Comparison of ENCODE assay signal across 22 cellular contexts in genomic region chr16:27770271-27771196, GRCh38.
DNase-seq lines count a peak whose midpoint lies in the region; ATAC-seq, FAIRE-seq and TF ChIP-seq lines count a peak whose summit lies in the region.
"Had no signal": no experiment of that assay in that cellular context is flagged by ENCODE, and none has a peak within 500 bp of the region (broad histone marks: within the 10 kb centered on the region; RNA-seq: fewer than 3 reads in every experiment).

No MANE protein-coding gene starts in this region.

- H3F3A ChIP-seq in GM23338 (replicated peaks; ENCODE audit: low read depth) = no peaks in the 10 kb centered on the region

- FAIRE-seq in kidney (lab: Jason Lieb, UNC) = no peak
- FAIRE-seq: HTR-8/SVneo, urothelium cell line had no signal

- no peaks in the 10 kb centered on the region for H3K9me2 ChIP-seq in GM23338 (ENCODE audit: insufficient read depth)

- no peak overlapping the region for H3K4me2 ChIP-seq in GM23338

- ATAC-seq in GM23338 = no peak
- ATAC-seq in RWPE2 (ENCODE audit: low read depth) = no peak
- ATAC-seq: CD8-positive, alpha-beta T cell had no signal

- H3K36me3 Mint-ChIP-seq in GM23338 (ENCODE audit: low read depth) = peaks cover 5% of the 10 kb centered on the region; the same call in 2 of the 3 replicates

- no peak overlapping the region for H3K4me3 Mint-ChIP-seq in GM23338
- H3K4me3 Mint-ChIP-seq: activated naive CD4-positive, alpha-beta T cell treated with anti-CD3 and anti-CD28 coated beads for 36 hours; activated T-cell treated with anti-CD3 and anti-CD28 coated beads, Interleukin-2, amount 50 U/mL, for 24 hours; CD8-positive, alpha-beta T cell had no signal

- H3K79me2 ChIP-seq in GM23338 (replicated peaks; ENCODE audit: insufficient read depth) = no peaks in the 10 kb centered on the region

- H2AFZ ChIP-seq in GM23338 = no peak overlapping the region

- intact Hi-C loops in kidney (cut with DNase I) = no loop called here

- no peak overlapping the region for H3K4me3 ChIP-seq in GM23338
- H3K4me3 ChIP-seq in RWPE2 (ENCODE audit: severe bottlenecking) = no peak overlapping the region
- no peak overlapping the region for H3K4me3 ChIP-seq in kidney (ENCODE audit: low read length in 2 of 2)

- no peak overlapping the region for H3K9ac ChIP-seq in kidney (ENCODE audit: low read length in 2 of 2)

- H3K9me3 ChIP-seq in RWPE2 (ENCODE audit: severe bottlenecking) (no peaks in the 10 kb centered on the region), kidney (ENCODE audit: control insufficient read depth in 1 of 2, low read length in 2 of 2) (no peaks in the 10 kb centered on the region)

- H3K4me1 ChIP-seq in GM23338 (ENCODE audit: insufficient read depth) = no peaks in the 10 kb centered on the region
- H3K4me1 ChIP-seq in RWPE2 (ENCODE audit: insufficient read depth, poor library complexity, severe bottlenecking) = peaks cover 10% of the 10 kb centered on the region
- no peaks in the 10 kb centered on the region for H3K4me1 ChIP-seq in kidney (ENCODE audit: control insufficient read depth in 1 of 2, insufficient read depth in 1 of 2, low read depth in 1 of 2, low read length in 2 of 2)

- peaks cover 1% of the 10 kb centered on the region for H3K27me3 Mint-ChIP-seq in GM23338 (ENCODE audit: insufficient read depth, low read depth, poor library complexity)
- H3K27me3 Mint-ChIP-seq: activated T-cell treated with anti-CD3 and anti-CD28 coated beads, Interleukin-2, amount 50 U/mL, for 24 hours had no signal

- H3K27me3 ChIP-seq in GM23338 (ENCODE audit: insufficient read depth) (no peaks in the 10 kb centered on the region), RWPE2 (ENCODE audit: insufficient read depth, poor library complexity, severe bottlenecking) (no peaks in the 10 kb centered on the region)

- TF ChIP-seq CTCF in GM23338 (conservative IDR thresholded peaks at IDR 0.05; ENCODE audit: low read depth in 2 of 2) = no peak
- TF ChIP-seq CTCF in RWPE2 (IDR thresholded peaks at IDR 0.05; ENCODE audit: poor library complexity, severe bottlenecking) = no peak
- TF ChIP-seq CTCF in kidney (IDR thresholded peaks at IDR 0.05; ENCODE audit: borderline replicate concordance, extremely low read depth, insufficient read depth) = no peak

- H4K20me1 ChIP-seq in GM23338 (replicated peaks; ENCODE audit: insufficient read depth) = no peaks in the 10 kb centered on the region

- peak overlapping the region; percentile 75; the same call in 1 of the 2 replicates for H3K27ac Mint-ChIP-seq in GM23338
- H3K27ac Mint-ChIP-seq: activated naive CD4-positive, alpha-beta T cell treated with anti-CD3 and anti-CD28 coated beads for 36 hours; activated T-cell treated with anti-CD3 and anti-CD28 coated beads, Interleukin-2, amount 50 U/mL, for 24 hours; CD8-positive, alpha-beta T cell had no signal

- H3K9me3 Mint-ChIP-seq in GM23338 = peaks cover 2% of the 10 kb centered on the region; the same call in 2 of the 3 replicates
- H3K9me3 Mint-ChIP-seq: activated naive CD4-positive, alpha-beta T cell treated with anti-CD3 and anti-CD28 coated beads for 36 hours; activated T-cell treated with anti-CD3 and anti-CD28 coated beads, Interleukin-2, amount 50 U/mL, for 24 hours; CD8-positive, alpha-beta T cell had no signal

- no peaks in the 10 kb centered on the region for H3K4me1 Mint-ChIP-seq in GM23338

- no peak overlapping the region for H3K27ac ChIP-seq in GM23338 (ENCODE audit: low read depth)
- H3K27ac ChIP-seq in RWPE2 (ENCODE audit: poor library complexity, severe bottlenecking) = peak overlapping the region; percentile 65
- H3K27ac ChIP-seq in kidney (ENCODE audit: low read depth in 2 of 2, low read length in 2 of 2) = no peak overlapping the region

- no peak for DNase-seq in GM23338 (ENCODE audit: low spot score)
- no peak for DNase-seq in RWPE2 (ENCODE audit: low spot score)
- peak; percentile 49 for DNase-seq in kidney
- peak; percentile 2 for DNase-seq in renal cortical epithelial cell (ENCODE audit: low read depth)
- no peak for DNase-seq in activated CD4-positive, alpha-beta T cell treated with anti-CD3 and anti-CD28 coated beads, Interleukin-2, amount 50 U/mL, for 4 hours
- no peak for DNase-seq in NCI-H187 treated with DMSO at 0.1 percent for 48 hours (lab: John Stamatoyannopoulos, UW)
- DNase-seq in mesenteric fat pad (ENCODE audit: low spot score) = no peak
- DNase-seq: activated CD4-positive, CD25-positive, alpha-beta regulatory T cell treated with anti-CD3 and anti-CD28 coated beads, Interleukin-2, amount 50 U/mL, for 72 hours; activated naive CD4-positive, alpha-beta T cell treated with anti-CD3 and anti-CD28 coated beads for 36 hours; activated T-cell treated with anti-CD3 and anti-CD28 coated beads, Interleukin-2, amount 50 U/mL, for 24 hours; amniotic stem cell; CD8-positive, alpha-beta T cell; central memory CD4-positive, alpha-beta T cell; DMS153; foreskin fibroblast; GF-D8; NCI-H1092; NCI-H2029 treated with DMSO at 0.1 percent for 48 hours; OCI-M1; SHP77 treated with DMSO at 0.1 percent for 48 hours had no signal

- no peaks in the 10 kb centered on the region for H3K36me3 ChIP-seq in GM23338 (ENCODE audit: insufficient read depth)
- H3K36me3 ChIP-seq in RWPE2 (ENCODE audit: low read depth) = no peaks in the 10 kb centered on the region
- peaks cover 4 to 16% of the 10 kb centered on the region in 2 donors for H3K36me3 ChIP-seq in kidney (ENCODE audit: control insufficient read depth in 1 of 2, insufficient read depth in 2 of 2, low read length in 2 of 2)

TF ChIP-seq in GM23338, 12 proteins besides CTCF, POLR2A, EP300 and RAD21:
- TF ChIP-seq ETS1 (IDR thresholded peaks at IDR 0.05) (no peak), JUNB (IDR thresholded peaks at IDR 0.05; ENCODE audit: unreplicated experiment) (no peak), ZNF114 (CRISPR knock-in tag; IDR thresholded peaks at IDR 0.05) (no peak), CREB1 (CRISPR knock-in tag; IDR thresholded peaks at IDR 0.05; ENCODE audit: low read depth) (no peak), EZH2 (IDR thresholded peaks at IDR 0.05; ENCODE audit: low read depth, unreplicated experiment) (no peak)
TF ChIP-seq in GM23338: peak in this region for 0.

Comparison
In these comparisons a context has a peak if more than half of its experiments do, and no peak if none do; other contexts are left out.
1. DNase-seq: peak in kidney (single experiment) and renal cortical epithelial cell (single experiment); none in GM23338 (single experiment), RWPE2 (single experiment), activated CD4-positive, alpha-beta T cell treated with anti-CD3 and anti-CD28 coated beads, Interleukin-2, amount 50 U/mL, for 4 hours (0 of 2), NCI-H187 treated with DMSO at 0.1 percent for 48 hours (single experiment) and mesenteric fat pad (single experiment).